ENCODE assay signal across 8 cellular contexts in genomic region chr17:39621523-39622379, GRCh38.
DNase-seq lines count a peak whose midpoint lies in the region; ATAC-seq and TF ChIP-seq lines count a peak whose summit lies in the region.

No MANE protein-coding gene starts in this region.

- DNase-seq in GM04504 (ENCODE audit: low read depth) (peak; percentile 52), NCI-H345 (lab: John Stamatoyannopoulos, UW) (peak; percentile 85), cardiac fibroblast (ENCODE audit: low read depth in 2 of 2) (peak; percentile 82 to 84), kidney tubule cell (ENCODE audit: low spot score) (peak; percentile 83)
- peak; percentile 89 to 90 for DNase-seq in stimulated activated CD4-positive, alpha-beta T cell treated with anti-CD3 and anti-CD28 coated beads, Interleukin-2, amount 100 ng/mL, for 24 hours

- H3K4me3 ChIP-seq in cardiac fibroblast (replicated peaks in 1 of 2; ENCODE audit: low read depth in 2 of 2, low read length in 2 of 2) = no peak overlapping the region

- peak; percentile 66 for ATAC-seq in HG02981 (IDR thresholded peaks at IDR 0.05; ENCODE audit: unreplicated experiment)
- ATAC-seq in activated CD4-positive, CD25-positive, alpha-beta regulatory T cell treated with anti-CD3 and anti-CD28 coated beads, Interleukin-2, amount 50 U/mL, for 24 hours = peak; percentile 52 to 69
- no peak for ATAC-seq in HG03139 (IDR thresholded peaks at IDR 0.05; ENCODE audit: unreplicated experiment)

- TF ChIP-seq CTCF in cardiac fibroblast (IDR thresholded peaks at IDR 0.05; ENCODE audit: low read depth, low read length) = peak; percentile 100
